ENCODE assay signal across 23 cellular contexts in genomic region chr6:92339891-92340290, GRCh38.
DNase-seq lines count a peak whose midpoint lies in the region; ATAC-seq, FAIRE-seq and TF ChIP-seq lines count a peak whose summit lies in the region.
"Had no signal": no experiment of that assay in that cellular context is flagged by ENCODE, and none has a peak within 500 bp of the region (broad histone marks: within the 10 kb centered on the region; RNA-seq: fewer than 3 reads in every experiment).

No MANE protein-coding gene starts in this region.

- no peak overlapping the region for H3K23ac ChIP-seq in IMR-90 (ENCODE audit: low read depth, low read length)

- no peak for FAIRE-seq in endothelial cell of umbilical vein (lab: Jason Lieb, UNC)
- FAIRE-seq: A549, D721Med, GM12878, GM12892, GM18507 had no signal

- H2AK5ac ChIP-seq in IMR-90 (ENCODE audit: low read depth, low read length) = no peak overlapping the region

- H3K27ac ChIP-seq in IMR-90 (ENCODE audit: insufficient read depth, low read length) (no peak overlapping the region), endothelial cell of umbilical vein (ENCODE audit: insufficient read depth, low read depth, low read length) (no peak overlapping the region), tibial artery (no peak overlapping the region)
- H3K27ac ChIP-seq: 22Rv1; A549; BLaER1 treated with 17β-estradiol and CSF1 and Interleukin-3, amounts not matched to agents 10 nM and 100 nM; C4-2B had no signal

- H3K4me3 ChIP-seq in IMR-90 (ENCODE audit: insufficient read depth, low read depth, low read length) = no peak overlapping the region
- no peak overlapping the region for H3K4me3 ChIP-seq in endothelial cell of umbilical vein (replicated peaks in 1 of 3; ENCODE audit: insufficient read depth in 1 of 3, low read depth in 1 of 3, low read length in 3 of 3)
- H3K4me3 ChIP-seq in tibial artery = no peak overlapping the region
- H3K4me3 ChIP-seq: A549; BLaER1 treated with 17β-estradiol and CSF1 and Interleukin-3, amounts not matched to agents 10 nM and 100 nM; GM12878 had no signal

- TF ChIP-seq POLR2A in IMR-90 (IDR thresholded peaks at IDR 0.05; ENCODE audit: low read depth, low read length) = no peak
- TF ChIP-seq POLR2A in endothelial cell of umbilical vein (IDR thresholded peaks at IDR 0.05; ENCODE audit: low read depth, low read length) = no peak

- H3K4ac ChIP-seq in IMR-90 (ENCODE audit: low read depth, low read length) = no peak overlapping the region

- H3K14ac ChIP-seq in IMR-90 (replicated peaks; ENCODE audit: low read depth, low read length) = no peak overlapping the region

- no peak overlapping the region for H2BK120ac ChIP-seq in IMR-90 (ENCODE audit: low read depth, low read length)

- no peak overlapping the region for H2BK20ac ChIP-seq in IMR-90 (ENCODE audit: low read depth, low read length)

- no TSS peak for BruUV-seq in IMR-90 (replicated peaks; lab: Mats Ljungman, UMichigan)
- no TSS peak for BruUV-seq in endothelial cell of umbilical vein (replicated peaks; lab: Mats Ljungman, UMichigan)

- no peaks in the 10 kb centered on the region for H3K79me1 ChIP-seq in IMR-90 (ENCODE audit: low read depth in 1 of 2, low read length in 2 of 2)

- intact Hi-C loops in IMR-90 (cut with micrococcal nuclease) (no loop called here), endothelial cell of umbilical vein (cut with micrococcal nuclease) (no loop called here), tibial artery (cut with DNase I; ENCODE audit: low total_unique reads) (no loop called here)

- no peak overlapping the region for H4K5ac ChIP-seq in IMR-90 (ENCODE audit: low read depth, low read length)

- H3K4me1 ChIP-seq in IMR-90 (ENCODE audit: control insufficient read depth, insufficient read depth, low read length) (no peaks in the 10 kb centered on the region), endothelial cell of umbilical vein (ENCODE audit: control insufficient read depth, extremely low read depth, insufficient read depth, low read length) (no peaks in the 10 kb centered on the region), tibial artery (no peaks in the 10 kb centered on the region)
- H3K4me1 ChIP-seq: A549; BLaER1 treated with 17β-estradiol and CSF1 and Interleukin-3, amounts not matched to agents 10 nM and 100 nM; Caco-2 had no signal

- no peak overlapping the region for H3K9ac ChIP-seq in IMR-90 (ENCODE audit: low read depth, low read length)
- no peak overlapping the region for H3K9ac ChIP-seq in endothelial cell of umbilical vein (replicated peaks; ENCODE audit: extremely low read depth, insufficient read depth, low read length)
- H3K9ac ChIP-seq: BLaER1 treated with 17β-estradiol and CSF1 and Interleukin-3, amounts not matched to agents 10 nM and 100 nM had no signal

- H3K56ac ChIP-seq in IMR-90 (ENCODE audit: extremely low read depth, insufficient read depth, low read length) = no peak overlapping the region

- no CpG with 5 or more reads among the region's 2 CpGs for WGBS in IMR-90 (ENCODE audit: extremely low coverage in 2 of 2, insufficient read length in 1 of 2), 2 experiments

- no peak for TF ChIP-seq CTCF in IMR-90 (conservative IDR thresholded peaks at IDR 0.05; ENCODE audit: low read depth, low read length)
- no peak for TF ChIP-seq CTCF in endothelial cell of umbilical vein (IDR thresholded peaks at IDR 0.05; ENCODE audit: extremely low read depth in 1 of 2, insufficient read depth in 1 of 2, low read depth in 1 of 2, low read length in 2 of 2)
- no peak for TF ChIP-seq CTCF in tibial artery (IDR thresholded peaks at IDR 0.05)

- H3K27me3 ChIP-seq in IMR-90 (ENCODE audit: control insufficient read depth, insufficient read depth, low read length) = no peaks in the 10 kb centered on the region
- H3K27me3 ChIP-seq in endothelial cell of umbilical vein (ENCODE audit: control insufficient read depth in 2 of 2, insufficient read depth in 2 of 2, low read length in 2 of 2) = no peaks in the 10 kb centered on the region
- no peaks in the 10 kb centered on the region for H3K27me3 ChIP-seq in tibial artery
- H3K27me3 ChIP-seq: BLaER1 treated with 17β-estradiol and CSF1 and Interleukin-3, amounts not matched to agents 10 nM and 100 nM had no signal

- DNase-seq in IMR-90 (no peak), dermis blood vessel endothelial cell (peak; percentile 55), endothelial cell of umbilical vein (ENCODE audit: low read depth, low spot score) (peak; percentile 4), tibial artery (no peak), kidney tubule cell (ENCODE audit: low spot score) (no peak)
- DNase-seq: AML-193; Caco-2; Calu3; CD4-positive, alpha-beta T cell; CD8-positive, alpha-beta T cell; DMS79; DND-41; EL; GDM1 had no signal

- H3K18ac ChIP-seq in IMR-90 (ENCODE audit: low read depth, low read length) = peak overlapping the region; percentile 48; the same call in 1 of the 2 replicates

- no peak overlapping the region for H2BK15ac ChIP-seq in IMR-90 (ENCODE audit: low read depth, low read length)

- H2BK5ac ChIP-seq in IMR-90 (ENCODE audit: low read depth, low read length, poor library complexity, severe bottlenecking) = no peak overlapping the region

- no peak overlapping the region for H4K91ac ChIP-seq in IMR-90 (ENCODE audit: insufficient read depth, low read depth, low read length)

- in situ Hi-C loops in IMR-90 (cut with MboI; ENCODE audit: low sequenced_read_pairs) = no loop called here

- H3K36me3 ChIP-seq in IMR-90 (ENCODE audit: control insufficient read depth, insufficient read depth, low read length) = no peaks in the 10 kb centered on the region
- no peaks in the 10 kb centered on the region for H3K36me3 ChIP-seq in endothelial cell of umbilical vein (ENCODE audit: control insufficient read depth in 2 of 2, extremely low read depth in 1 of 2, insufficient read depth in 2 of 2, low read length in 2 of 2)
- no peaks in the 10 kb centered on the region for H3K36me3 ChIP-seq in tibial artery
- H3K36me3 ChIP-seq: BLaER1 treated with 17β-estradiol and CSF1 and Interleukin-3, amounts not matched to agents 10 nM and 100 nM had no signal

- H2AFZ ChIP-seq in IMR-90 (replicated peaks; ENCODE audit: low read length, poor library complexity) = no peak overlapping the region
- H2AFZ ChIP-seq in endothelial cell of umbilical vein (ENCODE audit: low read depth, low read length) = no peak overlapping the region

- CTCF ChIA-PET in IMR-90 (lab: Yijun Ruan, JAX) = no interaction called here
- CTCF ChIA-PET in endothelial cell of umbilical vein (lab: Charles Lee) = interaction anchor here (0.8 to 1.2 kb wide), 3 partner anchors 13 to 304 kb away, joined by 3 to 6 read pairs (median 4); no protein-coding TSS in a partner anchor

- H3K9me3 ChIP-seq in IMR-90 (ENCODE audit: control insufficient read depth, insufficient read depth, low read length) (no peaks in the 10 kb centered on the region), endothelial cell of umbilical vein (replicated peaks; ENCODE audit: control insufficient read depth, insufficient read depth, low read length) (no peaks in the 10 kb centered on the region), tibial artery (no peaks in the 10 kb centered on the region)
- H3K9me3 ChIP-seq: A549; BLaER1 treated with 17β-estradiol and CSF1 and Interleukin-3, amounts not matched to agents 10 nM and 100 nM; Caco-2 had no signal

- no peak overlapping the region for H2AK9ac ChIP-seq in IMR-90 (replicated peaks; ENCODE audit: low read depth, low read length, poor library complexity)

- dilution Hi-C loops in IMR-90 (cut with HindIII; ENCODE audit: low sequenced_read_pairs, unreplicated experiment) (no loop called here), endothelial cell of umbilical vein (cut with MboI; ENCODE audit: extremely low pct_ligation_motif_present, low sequenced_read_pairs) (no loop called here)

- H3K9me1 ChIP-seq in IMR-90 (ENCODE audit: insufficient read depth, low read length) = no peaks in the 10 kb centered on the region
- H3K9me1 ChIP-seq in endothelial cell of umbilical vein (replicated peaks; ENCODE audit: control insufficient read depth, extremely low read depth, insufficient read depth, low read length) = no peaks in the 10 kb centered on the region

- H3K79me2 ChIP-seq in endothelial cell of umbilical vein (ENCODE audit: control insufficient read depth, insufficient read depth, low read length) = no peaks in the 10 kb centered on the region

- ATAC-seq in IMR-90 (ENCODE audit: low read depth) = no peak
- no peak for ATAC-seq in HG03521 (IDR thresholded peaks at IDR 0.05; ENCODE audit: unreplicated experiment)
- ATAC-seq: A549; CD8-positive, alpha-beta T cell; GM12878 had no signal

- H4K20me1 ChIP-seq in IMR-90 (ENCODE audit: insufficient read depth, low read length) (no peaks in the 10 kb centered on the region), endothelial cell of umbilical vein (replicated peaks; ENCODE audit: control insufficient read depth, extremely low read depth, insufficient read depth, low read length) (no peaks in the 10 kb centered on the region)
- H4K20me1 ChIP-seq: BLaER1 treated with 17β-estradiol and CSF1 and Interleukin-3, amounts not matched to agents 10 nM and 100 nM had no signal

- TF ChIP-seq RAD21 in IMR-90 (IDR thresholded peaks at IDR 0.05; ENCODE audit: low read length) = no peak

- no peak overlapping the region; the same call in 1 of the 2 replicates for H3K4me2 ChIP-seq in IMR-90 (ENCODE audit: low read depth, low read length)
- no peak overlapping the region for H3K4me2 ChIP-seq in endothelial cell of umbilical vein (ENCODE audit: insufficient read depth, low read length)
- H3K4me2 ChIP-seq: A549; BLaER1 treated with 17β-estradiol and CSF1 and Interleukin-3, amounts not matched to agents 10 nM and 100 nM had no signal

- POLR2A ChIA-PET in IMR-90 (lab: Charles Lee; ENCODE audit: unreplicated experiment) = no interaction called here
- POLR2A ChIA-PET in endothelial cell of umbilical vein (lab: Charles Lee) = no interaction called here

- no peak overlapping the region for H4K8ac ChIP-seq in IMR-90 (ENCODE audit: low read depth in 2 of 2, low read length in 2 of 2)

TF ChIP-seq in IMR-90, 13 proteins besides CTCF, POLR2A, EP300 and RAD21 (continues in another document):
- TF ChIP-seq MXI1 (IDR thresholded peaks at IDR 0.05; ENCODE audit: borderline replicate concordance, low read depth, low read length) (no peak), MAFK (IDR thresholded peaks at IDR 0.05; ENCODE audit: low read depth, low read length) (no peak)

TF ChIP-seq in endothelial cell of umbilical vein, 7 proteins besides CTCF, POLR2A, EP300 and RAD21 (continues in another document):
- no peak for TF ChIP-seq EZH2 (IDR thresholded peaks at IDR 0.05; ENCODE audit: borderline replicate concordance, low read depth, low read length, severe bottlenecking)
- no peak for TF ChIP-seq POLR2AphosphoS5 (IDR thresholded peaks at IDR 0.05; ENCODE audit: insufficient read depth, low read depth, low read length)
- no peak for TF ChIP-seq FOS (IDR thresholded peaks at IDR 0.05; ENCODE audit: borderline replicate concordance, insufficient read depth, low read length)
- no peak for TF ChIP-seq JUN (IDR thresholded peaks at IDR 0.05; ENCODE audit: borderline replicate concordance, insufficient read depth, insufficient read length, low read depth)
- no peak for TF ChIP-seq MYC (IDR thresholded peaks at IDR 0.05; ENCODE audit: low read depth, low read length)
- no peak for TF ChIP-seq MAX (IDR thresholded peaks at IDR 0.05; ENCODE audit: insufficient read depth, insufficient read length)

Comparison
In these comparisons a context has a peak if more than half of its experiments do, and no peak if none do; other contexts are left out.
1. DNase-seq: peak in dermis blood vessel endothelial cell (single experiment) and endothelial cell of umbilical vein (single experiment); none in IMR-90 (single experiment), tibial artery (0 of 2) and kidney tubule cell (single experiment).